22 cellular contexts compared by ENCODE assay signal in genomic region chr14:100555436-100556067, GRCh38. TPM values are rescaled to one million over a fixed set of nuclear protein-coding genes. Genes with fewer than 3 reads are reported as not detected.
DNase-seq lines count a peak whose midpoint lies in the region; ATAC-seq and TF ChIP-seq lines count a peak whose summit lies in the region.
"Had no signal": no experiment of that assay in that cellular context is flagged by ENCODE, and none has a peak within 500 bp of the region (broad histone marks: within the 10 kb centered on the region; RNA-seq: fewer than 3 reads in every experiment).

No MANE protein-coding gene starts in this region.

- no peaks in the 10 kb centered on the region for H3K27me3 ChIP-seq in Panc1 (ENCODE audit: control insufficient read depth, insufficient read depth, low read length)
- H3K27me3 ChIP-seq in neural progenitor cell: no peaks in the 10 kb centered on the region

- intact Hi-C loops in Panc1 (cut with micrococcal nuclease; ENCODE audit: unreplicated experiment): no loop called here

- peak overlapping the region; percentile 34; the same call in 1 of the 2 replicates for H3K27ac ChIP-seq in Panc1 (ENCODE audit: low read length)
- H3K27ac ChIP-seq in neural progenitor cell: no peak overlapping the region
- H3K27ac ChIP-seq: 22Rv1, C4-2B, HL-60 had no signal

- no peak overlapping the region for H3K4me3 ChIP-seq in Panc1 (ENCODE audit: low read depth in 2 of 2, low read length in 2 of 2)
- no peak overlapping the region for H3K4me3 ChIP-seq in neural progenitor cell

- peaks cover 2% of the 10 kb centered on the region for H4K20me1 ChIP-seq in neural progenitor cell (ENCODE audit: low read depth)

- in situ Hi-C loops in Panc1 (cut with HindIII; ENCODE audit: low pct_unique_long_range_greater_than_20kb, low sequenced_read_pairs): no loop called here

- no peak overlapping the region for H3K4me2 ChIP-seq in neural progenitor cell

- H3K9me3 Mint-ChIP-seq in activated naive CD4-positive, alpha-beta T cell treated with anti-CD3 and anti-CD28 coated beads, Interleukin-2, amount 50 U/mL, for 72 hours: no peaks in the 10 kb centered on the region
- H3K9me3 Mint-ChIP-seq in neural progenitor cell: no peaks in the 10 kb centered on the region
- H3K9me3 Mint-ChIP-seq: HFFc6, IgD-negative memory B cell had no signal

- H2AFZ ChIP-seq in neural progenitor cell (replicated peaks): no peak overlapping the region

- H3K36me3 Mint-ChIP-seq in activated naive CD4-positive, alpha-beta T cell treated with anti-CD3 and anti-CD28 coated beads, Interleukin-2, amount 50 U/mL, for 72 hours: no peaks in the 10 kb centered on the region
- H3K36me3 Mint-ChIP-seq in neural progenitor cell: no peaks in the 10 kb centered on the region
- H3K36me3 Mint-ChIP-seq: IgD-negative memory B cell had no signal

- H3K27ac Mint-ChIP-seq in activated naive CD4-positive, alpha-beta T cell treated with anti-CD3 and anti-CD28 coated beads, Interleukin-2, amount 50 U/mL, for 72 hours: peak overlapping the region; percentile 47 to 84
- H3K27ac Mint-ChIP-seq in neural progenitor cell: peak overlapping the region; percentile 66
- H3K27ac Mint-ChIP-seq: HFFc6, IgD-negative memory B cell had no signal

- BruUV-seq in Panc1 (replicated peaks; lab: Mats Ljungman, UMichigan): no TSS peak

- H3K4me1 Mint-ChIP-seq in neural progenitor cell: peaks cover 16% of the 10 kb centered on the region

- ATAC-seq in activated naive CD4-positive, alpha-beta T cell treated with anti-CD3 and anti-CD28 coated beads, Interleukin-2, amount 50 U/mL, for 72 hours: no peak
- ATAC-seq in Panc1 (no peak), GM18909 (IDR thresholded peaks at IDR 0.05; ENCODE audit: poor library complexity, unreplicated experiment) (no peak)
- ATAC-seq: PC-3 had no signal

- H3K9ac ChIP-seq in neural progenitor cell: no peak overlapping the region

- no peaks in the 10 kb centered on the region for H3K36me3 ChIP-seq in Panc1 (ENCODE audit: control insufficient read depth, insufficient read depth, low read length)
- H3K36me3 ChIP-seq in neural progenitor cell: no peaks in the 10 kb centered on the region

- no peaks in the 10 kb centered on the region for H3K79me2 ChIP-seq in neural progenitor cell (ENCODE audit: low read depth)

- no peaks in the 10 kb centered on the region for H3F3A ChIP-seq in neural progenitor cell (ENCODE audit: low read depth)

- TF ChIP-seq CTCF in Panc1 (IDR thresholded peaks at IDR 0.05) (no peak), neural progenitor cell (IDR thresholded peaks at IDR 0.05) (no peak)

- POLR2A ChIA-PET in Panc1 (lab: Charles Lee): no interaction called here

- H3K27me3 Mint-ChIP-seq in neural progenitor cell (ENCODE audit: insufficient read depth, low read depth): peaks cover 7% of the 10 kb centered on the region

- no peaks in the 10 kb centered on the region for H3K9me3 ChIP-seq in Panc1 (ENCODE audit: control insufficient read depth, insufficient read depth, low read depth, low read length)
- no peaks in the 10 kb centered on the region for H3K9me3 ChIP-seq in neural progenitor cell (ENCODE audit: low read depth)

- CTCF ChIA-PET in Panc1 (lab: Charles Lee): no interaction called here

- H3K4me1 ChIP-seq in Panc1 (ENCODE audit: control insufficient read depth, insufficient read depth, low read length): peaks cover 49% of the 10 kb centered on the region
- peaks cover 21% of the 10 kb centered on the region for H3K4me1 ChIP-seq in neural progenitor cell

- no peak for DNase-seq in activated naive CD4-positive, alpha-beta T cell treated with anti-CD3 and anti-CD28 coated beads, Interleukin-2, amount 50 U/mL, for 72 hours (ENCODE audit: low spot score in 2 of 2)
- DNase-seq in activated naive CD4-positive, alpha-beta T cell (lab: John Stamatoyannopoulos, UW): no peak
- DNase-seq in Panc1 (ENCODE audit: low read depth, low spot score): no peak
- no peak for DNase-seq in neural progenitor cell (ENCODE audit: low spot score)
- no peak for DNase-seq in stimulated activated CD4-positive, alpha-beta T cell treated with anti-CD3 and anti-CD28 coated beads, Interleukin-2, amount 100 ng/mL, for 24 hours
- no peak for DNase-seq in putamen (ENCODE audit: low spot score)
- DNase-seq in GM19238 (ENCODE audit: insufficient read length, low spot score): no peak
- DNase-seq: ACHN, HFFc6, NCI-H1417, NCI-H1694 treated with DMSO at 0.1 percent for 48 hours, NCI-H2081 treated with DMSO at 0.1 percent for 48 hours, NCI-H446, NCI-H526 treated with DMSO at 0.1 percent for 48 hours, PC-3, RPMI8226, SHP77 had no signal

- H3K4me3 Mint-ChIP-seq in neural progenitor cell: no peak overlapping the region
- H3K4me3 Mint-ChIP-seq: HFFc6, IgD-negative memory B cell had no signal

RNA-seq across cellular contexts. Expression of gene BEGAIN, which starts 31.7 kb away (rescaled TPM):
- 1 to 10 TPM; 1.3 to 8.0 TPM for total RNA-seq in activated naive CD4-positive, alpha-beta T cell treated with anti-CD3 and anti-CD28 coated beads, Interleukin-2, amount 50 U/mL, for 72 hours
- total RNA-seq in Panc1 (2021; ENCODE audit: unreplicated experiment): 26.5 TPM
- polyA plus RNA-seq in Panc1 (2012; ENCODE audit: insufficient read length): 37.2 TPM
- total RNA-seq in neural progenitor cell (ENCODE audit: low replicate concordance): 4.0 and 13.4 TPM in 2 replicates
